ENCODE assay signal across 9 cellular contexts in genomic region chrX:40871385-40872082, GRCh38.
A peak's percentile ranks its signal among the peaks of the same experiment; 100 is the strongest.
DNase-seq lines count a peak whose midpoint lies in the region; ATAC-seq and TF ChIP-seq lines count a peak whose summit lies in the region.
"Had no signal": no experiment of that assay in that cellular context is flagged by ENCODE, and none has a peak within 500 bp of the region (broad histone marks: within the 10 kb centered on the region; RNA-seq: fewer than 3 reads in every experiment).

No MANE protein-coding gene starts in this region.

- peak overlapping the region; percentile 77 for H3K27ac Mint-ChIP-seq in activated naive CD8-positive, alpha-beta T cell treated with anti-CD3 and anti-CD28 coated beads, Interleukin-2, amount 10 ng/mL, durations not matched to agents 7 days and 5 days
- peak overlapping the region; percentile 82 to 98 for H3K27ac Mint-ChIP-seq in stimulated activated naive CD8-positive, alpha-beta T cell treated with anti-CD3 and anti-CD28 coated beads, Interleukin-15, amount 100 ng/mL, for 72 hours
- H3K27ac Mint-ChIP-seq: nephron progenitor cell had no signal

- no peak overlapping the region for H2BK12ac ChIP-seq in trophoblast cell (ENCODE audit: low read length)

- no peak overlapping the region for H4K8ac ChIP-seq in trophoblast cell (ENCODE audit: low read depth, low read length)

- no peaks in the 10 kb centered on the region for H3K79me2 ChIP-seq in trophoblast cell (ENCODE audit: control insufficient read depth, insufficient read depth, low read length, poor library complexity)

- H3K36me3 ChIP-seq in gastroesophageal sphincter (no peaks in the 10 kb centered on the region), trophoblast cell (ENCODE audit: control insufficient read depth in 1 of 2, insufficient read depth in 2 of 2, low read length in 2 of 2) (no peaks in the 10 kb centered on the region)

- peak in 2 of 3 donors; percentile 0 to 2 for DNase-seq in stimulated activated CD4-positive, alpha-beta T cell treated with anti-CD3 and anti-CD28 coated beads, Interleukin-12 subunit alpha, Interleukin-12 subunit beta, amount 100 ng/mL, for 48 hours (ENCODE audit: low read depth in 2 of 3, low spot score in 1 of 3)
- DNase-seq in stimulated activated CD4-positive, alpha-beta T cell treated with anti-CD3 and anti-CD28 coated beads, Interleukin-4, amount 100 ng/mL, for 4 hours = no peak
- no peak for DNase-seq in activated naive CD8-positive, alpha-beta T cell treated with anti-CD3 and anti-CD28 coated beads, Interleukin-2, amount 10 ng/mL, durations not matched to agents 7 days and 5 days
- peak; percentile 9 to 58 for DNase-seq in stimulated activated naive CD8-positive, alpha-beta T cell treated with anti-CD3 and anti-CD28 coated beads, Interleukin-15, amount 100 ng/mL, for 72 hours
- DNase-seq in NOMO-1 treated with dmso at 0.1 percent for 144 hours (lab: John Stamatoyannopoulos, UW; ENCODE audit: unreplicated experiment) = no peak
- no peak for DNase-seq in trophoblast cell
- DNase-seq: nephron progenitor cell had no signal

- peak overlapping the region; percentile 17 for H3K4me3 Mint-ChIP-seq in activated naive CD8-positive, alpha-beta T cell treated with anti-CD3 and anti-CD28 coated beads, Interleukin-2, amount 10 ng/mL, durations not matched to agents 7 days and 5 days
- H3K4me3 Mint-ChIP-seq in stimulated activated naive CD8-positive, alpha-beta T cell treated with anti-CD3 and anti-CD28 coated beads, Interleukin-15, amount 100 ng/mL, for 72 hours = peak overlapping the region; percentile 56 to 74
- H3K4me3 Mint-ChIP-seq: nephron progenitor cell had no signal

- no peaks in the 10 kb centered on the region for H3K9me3 ChIP-seq in gastroesophageal sphincter
- H3K9me3 ChIP-seq in trophoblast cell (ENCODE audit: insufficient read depth, low read depth, low read length) = no peaks in the 10 kb centered on the region

- H2BK120ac ChIP-seq in trophoblast cell (ENCODE audit: insufficient read depth, low read length, poor library complexity) = no peak overlapping the region

- peaks cover 6% of the 10 kb centered on the region for H3K4me1 Mint-ChIP-seq in activated naive CD8-positive, alpha-beta T cell treated with anti-CD3 and anti-CD28 coated beads, Interleukin-2, amount 10 ng/mL, durations not matched to agents 7 days and 5 days
- peaks cover 9% of the 10 kb centered on the region for H3K4me1 Mint-ChIP-seq in stimulated activated naive CD8-positive, alpha-beta T cell treated with anti-CD3 and anti-CD28 coated beads, Interleukin-15, amount 100 ng/mL, for 72 hours

- H3K9me3 Mint-ChIP-seq in activated naive CD8-positive, alpha-beta T cell treated with anti-CD3 and anti-CD28 coated beads, Interleukin-2, amount 10 ng/mL, durations not matched to agents 7 days and 5 days = no peaks in the 10 kb centered on the region
- H3K9me3 Mint-ChIP-seq in stimulated activated naive CD8-positive, alpha-beta T cell treated with anti-CD3 and anti-CD28 coated beads, Interleukin-15, amount 100 ng/mL, for 72 hours = no peaks in the 10 kb centered on the region

- H3K4me3 ChIP-seq in gastroesophageal sphincter (no peak overlapping the region), trophoblast cell (ENCODE audit: low read depth, low read length) (no peak overlapping the region)

- TF ChIP-seq POLR2A in gastroesophageal sphincter (IDR thresholded peaks at IDR 0.05) = no peak

- no peak overlapping the region for H3K4ac ChIP-seq in trophoblast cell (ENCODE audit: low read depth, low read length)

- no peak overlapping the region for H3K9ac ChIP-seq in trophoblast cell (ENCODE audit: low read length)

- no peak for TF ChIP-seq EP300 in gastroesophageal sphincter (IDR thresholded peaks at IDR 0.05)

- H3K4me2 ChIP-seq in trophoblast cell (ENCODE audit: low read length) = no peak overlapping the region

- peaks cover 5% of the 10 kb centered on the region for H3K27me3 Mint-ChIP-seq in activated naive CD8-positive, alpha-beta T cell treated with anti-CD3 and anti-CD28 coated beads, Interleukin-2, amount 10 ng/mL, durations not matched to agents 7 days and 5 days
- H3K27me3 Mint-ChIP-seq in stimulated activated naive CD8-positive, alpha-beta T cell treated with anti-CD3 and anti-CD28 coated beads, Interleukin-15, amount 100 ng/mL, for 72 hours = peaks cover 9% of the 10 kb centered on the region

- 19 to 52% methylated on average over 3 of the region's 3 CpGs for WGBS in gastroesophageal sphincter (ENCODE audit: low coverage in 1 of 2), 2 donors
- WGBS in trophoblast cell (ENCODE audit: extremely low coverage, insufficient coverage, insufficient read length) = no CpG with 5 or more reads among the region's 3 CpGs

- H3K27ac ChIP-seq in gastroesophageal sphincter (peak overlapping the region in 2 of 4 donors; percentile 1 to 14), trophoblast cell (ENCODE audit: low read depth, low read length) (no peak overlapping the region)

- H3K27me3 ChIP-seq in gastroesophageal sphincter (no peaks in the 10 kb centered on the region), trophoblast cell (ENCODE audit: insufficient read depth, low read length) (no peaks in the 10 kb centered on the region)

- TF ChIP-seq CTCF in gastroesophageal sphincter (IDR thresholded peaks at IDR 0.05) = no peak

- POLR2A ChIA-PET in activated naive CD8-positive, alpha-beta T cell treated with anti-CD3 and anti-CD28 coated beads, Interleukin-2, amount 10 ng/mL, durations not matched to agents 7 days and 5 days (lab: Charles Lee) = no interaction called here

- peaks cover 2% of the 10 kb centered on the region for H3K36me3 Mint-ChIP-seq in activated naive CD8-positive, alpha-beta T cell treated with anti-CD3 and anti-CD28 coated beads, Interleukin-2, amount 10 ng/mL, durations not matched to agents 7 days and 5 days

- H3K14ac ChIP-seq in trophoblast cell (ENCODE audit: low read length) = no peak overlapping the region

- H3K79me1 ChIP-seq in trophoblast cell (ENCODE audit: low read length) = peaks cover 3% of the 10 kb centered on the region

- no peak overlapping the region for H4K91ac ChIP-seq in trophoblast cell (ENCODE audit: low read depth, low read length)

- peak; percentile 86 for ATAC-seq in HG02981 (IDR thresholded peaks at IDR 0.05; ENCODE audit: unreplicated experiment)
- ATAC-seq in activated naive CD8-positive, alpha-beta T cell treated with anti-CD3 and anti-CD28 coated beads, Interleukin-2, amount 10 ng/mL, durations not matched to agents 7 days and 5 days (ENCODE audit: low read depth) = no peak
- peak; percentile 96 for ATAC-seq in stimulated activated naive CD8-positive, alpha-beta T cell treated with anti-CD3 and anti-CD28 coated beads, Interleukin-15, amount 100 ng/mL, for 72 hours
- no peak for ATAC-seq in gastroesophageal sphincter

- no peak overlapping the region for H2BK5ac ChIP-seq in trophoblast cell (ENCODE audit: low read depth, low read length, poor library complexity)

- no peak overlapping the region for H3K18ac ChIP-seq in trophoblast cell (ENCODE audit: low read length)

- H4K12ac ChIP-seq in trophoblast cell (ENCODE audit: low read depth, low read length) = no peak overlapping the region

- H2AK5ac ChIP-seq in trophoblast cell (ENCODE audit: low read length) = no peak overlapping the region

- H3K4me1 ChIP-seq in gastroesophageal sphincter (peaks cover 0 to 12% (median 0%) of the 10 kb centered on the region in 3 donors), trophoblast cell (ENCODE audit: control insufficient read depth in 1 of 2, insufficient read depth in 2 of 2, low read length in 2 of 2) (peaks cover 3% of the 10 kb centered on the region in 2 experiments)

- H2AFZ ChIP-seq in trophoblast cell (ENCODE audit: insufficient read depth, low read length, poor library complexity) = no peak overlapping the region

- no peak overlapping the region for H3K23ac ChIP-seq in trophoblast cell (ENCODE audit: low read length)

Comparison
In these comparisons a context has a peak if more than half of its experiments do, and no peak if none do; other contexts are left out.
1. DNase-seq: peak in stimulated activated CD4-positive, alpha-beta T cell treated with anti-CD3 and anti-CD28 coated beads, Interleukin-12 subunit alpha, Interleukin-12 subunit beta, amount 100 ng/mL, for 48 hours (2 of 3) and stimulated activated naive CD8-positive, alpha-beta T cell treated with anti-CD3 and anti-CD28 coated beads, Interleukin-15, amount 100 ng/mL, for 72 hours (2 of 2); none in stimulated activated CD4-positive, alpha-beta T cell treated with anti-CD3 and anti-CD28 coated beads, Interleukin-4, amount 100 ng/mL, for 4 hours (0 of 2), activated naive CD8-positive, alpha-beta T cell treated with anti-CD3 and anti-CD28 coated beads, Interleukin-2, amount 10 ng/mL, durations not matched to agents 7 days and 5 days (single experiment), NOMO-1 treated with dmso at 0.1 percent for 144 hours (single experiment) and trophoblast cell (0 of 2).
2. ATAC-seq: peak in HG02981 (single experiment) and stimulated activated naive CD8-positive, alpha-beta T cell treated with anti-CD3 and anti-CD28 coated beads, Interleukin-15, amount 100 ng/mL, for 72 hours (single experiment); none in activated naive CD8-positive, alpha-beta T cell treated with anti-CD3 and anti-CD28 coated beads, Interleukin-2, amount 10 ng/mL, durations not matched to agents 7 days and 5 days (single experiment) and gastroesophageal sphincter (single experiment).